Comparison of ENCODE assay signal across 9 cellular contexts in the genomic region with DNA sequence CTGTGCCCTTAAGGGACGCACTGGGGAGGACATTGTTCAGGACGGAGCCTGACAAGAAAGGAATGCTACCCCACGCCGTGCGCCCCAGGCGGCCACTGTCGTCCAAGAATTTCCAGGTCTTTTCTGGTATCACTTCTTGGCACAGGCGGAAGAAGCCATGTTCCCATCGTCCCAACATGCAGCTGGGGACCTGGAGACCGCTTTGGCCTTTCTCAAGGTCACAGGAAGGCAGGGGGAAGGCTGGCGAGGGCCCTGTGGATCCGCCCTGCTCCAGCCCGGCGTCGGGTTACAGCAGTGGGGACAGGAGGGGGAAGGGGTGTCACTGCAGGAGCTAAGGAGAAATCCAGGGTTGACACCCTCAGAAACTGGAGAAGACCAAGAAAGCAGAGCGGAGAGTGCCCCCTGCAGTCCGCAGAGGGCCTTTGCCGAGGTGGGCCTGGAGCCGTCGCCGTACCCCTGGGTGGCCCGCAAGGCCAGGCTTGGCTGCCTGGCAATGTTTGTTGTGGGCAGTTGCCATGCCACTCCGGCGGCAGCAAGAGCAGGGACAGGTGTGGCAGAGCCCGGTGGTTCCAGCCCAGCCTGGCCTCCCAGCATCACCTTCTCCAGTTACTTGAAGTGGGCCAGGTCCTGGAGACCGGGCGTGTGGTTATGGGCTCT.
DNase-seq lines count a peak whose midpoint lies in the region; ATAC-seq, FAIRE-seq and TF ChIP-seq lines count a peak whose summit lies in the region.
"Had no signal": no experiment of that assay in that cellular context is flagged by ENCODE, and none has a peak within 500 bp of the region (broad histone marks: within the 10 kb centered on the region; RNA-seq: fewer than 3 reads in every experiment).

No MANE protein-coding gene starts in this region.

- DNase-seq in DMS53 (lab: John Stamatoyannopoulos, UW) (peak; percentile 86), NB4 (ENCODE audit: low read depth) (peak; percentile 46), cardiac fibroblast (ENCODE audit: low read depth in 2 of 2) (peak; percentile 14 to 41), myocyte (ENCODE audit: low read depth) (peak; percentile 58), T1000 (lab: John Stamatoyannopoulos, UW) (no peak), frontal cortex (ENCODE audit: low spot score in 2 of 2) (no peak)
- DNase-seq in activated CD4-positive, alpha-beta T cell treated with anti-CD3 and anti-CD28 coated beads, Interleukin-2, amount 10 ng/mL, durations not matched to agents 7 days and 5 days, result no peak

- FAIRE-seq in frontal cortex (lab: Jason Lieb, UNC), result no peak

- no peak overlapping the region for H3K4me3 Mint-ChIP-seq in activated CD4-positive, alpha-beta T cell treated with anti-CD3 and anti-CD28 coated beads, Interleukin-2, amount 10 ng/mL, durations not matched to agents 7 days and 5 days

- no peak overlapping the region for H3K27ac Mint-ChIP-seq in activated CD4-positive, alpha-beta T cell treated with anti-CD3 and anti-CD28 coated beads, Interleukin-2, amount 10 ng/mL, durations not matched to agents 7 days and 5 days

- TF ChIP-seq CTCF in NB4 (IDR thresholded peaks at IDR 0.05; ENCODE audit: low read depth, low read length), result peak; percentile 69
- TF ChIP-seq CTCF in cardiac fibroblast (IDR thresholded peaks at IDR 0.05; ENCODE audit: low read depth, low read length), result peak; percentile 55

- no peak for ATAC-seq in activated CD4-positive, CD25-positive, alpha-beta regulatory T cell treated with anti-CD3 and anti-CD28 coated beads, Interleukin-2, amount 50 U/mL, for 24 hours

- POLR2A ChIA-PET in activated CD4-positive, alpha-beta T cell treated with anti-CD3 and anti-CD28 coated beads, Interleukin-2, amount 10 ng/mL, durations not matched to agents 7 days and 5 days (lab: Charles Lee), result no interaction called here

- no peak for TF ChIP-seq POLR2A in NB4 (IDR thresholded peaks at IDR 0.05; ENCODE audit: extremely low read depth, insufficient read length)

- no peaks in the 10 kb centered on the region for H3K36me3 Mint-ChIP-seq in activated CD4-positive, alpha-beta T cell treated with anti-CD3 and anti-CD28 coated beads, Interleukin-2, amount 10 ng/mL, durations not matched to agents 7 days and 5 days (ENCODE audit: low read depth)

- H3K4me3 ChIP-seq in NB4 (ENCODE audit: low read depth, low read length) (no peak overlapping the region), cardiac fibroblast (replicated peaks in 1 of 2; ENCODE audit: low read depth in 2 of 2, low read length in 2 of 2) (no peak overlapping the region)
- H3K4me3 ChIP-seq: ascending aorta had no signal

- CTCF ChIA-PET in activated CD4-positive, alpha-beta T cell treated with anti-CD3 and anti-CD28 coated beads, Interleukin-2, amount 10 ng/mL, durations not matched to agents 7 days and 5 days (lab: Charles Lee), result interaction anchor here (1.7 kb wide), 1 partner anchor 18 kb away, joined by 3 read pairs; no protein-coding TSS in a partner anchor

- H3K9me3 Mint-ChIP-seq in activated CD4-positive, alpha-beta T cell treated with anti-CD3 and anti-CD28 coated beads, Interleukin-2, amount 10 ng/mL, durations not matched to agents 7 days and 5 days, result no peaks in the 10 kb centered on the region

- H3K27me3 Mint-ChIP-seq in activated CD4-positive, alpha-beta T cell treated with anti-CD3 and anti-CD28 coated beads, Interleukin-2, amount 10 ng/mL, durations not matched to agents 7 days and 5 days, result no peaks in the 10 kb centered on the region

- H3K4me1 Mint-ChIP-seq in activated CD4-positive, alpha-beta T cell treated with anti-CD3 and anti-CD28 coated beads, Interleukin-2, amount 10 ng/mL, durations not matched to agents 7 days and 5 days, result no peaks in the 10 kb centered on the region

Comparison
In these comparisons a context has a peak if more than half of its experiments do, and no peak if none do; other contexts are left out.
1. DNase-seq: peak in DMS53 (single experiment), NB4 (single experiment), cardiac fibroblast (2 of 2) and myocyte (single experiment); none in activated CD4-positive, alpha-beta T cell treated with anti-CD3 and anti-CD28 coated beads, Interleukin-2, amount 10 ng/mL, durations not matched to agents 7 days and 5 days (single experiment), T1000 (single experiment) and frontal cortex (0 of 2).